Comparison of ENCODE assay signal across 21 cellular contexts in genomic region chr9:135321580-135321979, GRCh38.
"Had no signal": no experiment of that assay in that cellular context is flagged by ENCODE, and none has a peak within 500 bp of the region (broad histone marks: within the 10 kb centered on the region; RNA-seq: fewer than 3 reads in every experiment).

No MANE protein-coding gene starts in this region.

- H3K27ac ChIP-seq: esophagus muscularis mucosa, gastrocnemius medialis, heart right ventricle, left ventricle myocardium inferior, lower lobe of right lung, psoas muscle, right lobe of liver, testis, tibial nerve, vagina had no signal

- FAIRE-seq: endometrium, kidney had no signal

- DNase-seq: effector memory CD4-positive, alpha-beta T cell; gastrocnemius medialis; heart right ventricle; hypothalamus; immature natural killer cell; kidney; left cardiac atrium; left ventricle myocardium inferior; lower lobe of right lung; natural killer cell; psoas muscle; retina; right lobe of liver; stimulated activated CD4-positive, alpha-beta T cell treated with anti-CD3 and anti-CD28 coated beads, Interleukin-15, amount 100 ng/mL, for 24 hours; stimulated activated CD4-positive, alpha-beta T cell treated with anti-CD3 and anti-CD28 coated beads, Interleukin-1b, Interleukin-23, amount 100 ng/mL, for 48 hours; stimulated activated CD4-positive, alpha-beta T cell treated with anti-CD3 and anti-CD28 coated beads, Interleukin-4, amount 100 ng/mL, for 24 hours; testis had no signal

- H3K4me3 ChIP-seq: esophagus muscularis mucosa, gastrocnemius medialis, heart right ventricle, left ventricle myocardium inferior, lower lobe of right lung, psoas muscle, right lobe of liver, testis, tibial nerve, vagina had no signal

- H3K36me3 ChIP-seq: esophagus muscularis mucosa, gastrocnemius medialis, heart right ventricle, left ventricle myocardium inferior, lower lobe of right lung, right lobe of liver, tibial nerve, vagina had no signal

- H3K9me3 ChIP-seq: lower lobe of right lung, psoas muscle, right lobe of liver, testis, vagina had no signal

- H3K4me1 ChIP-seq: esophagus muscularis mucosa, gastrocnemius medialis, heart right ventricle, left ventricle myocardium inferior, lower lobe of right lung, psoas muscle, right lobe of liver, testis, tibial nerve, vagina had no signal

- H3K27me3 ChIP-seq: right lobe of liver, testis, tibial nerve, vagina had no signal
